ENCODE assay signal across 26 cellular contexts in the genomic region with DNA sequence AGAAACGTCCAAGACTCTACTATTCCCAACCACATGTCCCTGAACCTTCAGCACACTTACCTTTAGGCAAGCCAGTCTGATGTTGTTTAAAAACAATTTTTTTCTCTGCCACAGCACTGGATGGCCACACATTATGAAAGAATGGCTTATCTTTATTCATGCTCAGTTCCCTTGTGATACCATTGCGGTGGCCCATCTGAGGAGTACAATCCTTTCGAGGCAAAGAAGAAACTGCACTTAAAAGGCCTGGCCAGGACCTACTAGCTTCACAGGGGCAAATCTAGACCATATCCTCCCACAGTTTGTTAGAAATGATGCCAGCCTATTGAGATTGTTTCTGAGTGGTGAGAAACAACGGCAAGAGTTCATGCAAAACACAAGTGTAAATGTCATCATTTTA.
"Had no signal": no experiment of that assay in that cellular context is flagged by ENCODE, and none has a peak within 500 bp of the region (broad histone marks: within the 10 kb centered on the region; RNA-seq: fewer than 3 reads in every experiment).

No MANE protein-coding gene starts in this region.

- H3K9me3 Mint-ChIP-seq: activated CD4-positive, alpha-beta memory T cell treated with anti-CD3 and anti-CD28 coated beads for 36 hours; activated CD4-positive, alpha-beta T cell treated with anti-CD3 and anti-CD28 coated beads, Interleukin-2, amount 10 ng/mL, durations not matched to agents 24 days and 14 days; natural killer cell had no signal

- H3K4me3 Mint-ChIP-seq: activated CD4-positive, alpha-beta memory T cell treated with anti-CD3 and anti-CD28 coated beads for 36 hours; activated CD4-positive, alpha-beta T cell treated with anti-CD3 and anti-CD28 coated beads, Interleukin-2, amount 10 ng/mL, durations not matched to agents 24 days and 14 days; endodermal cell; natural killer cell; T-helper 17 cell had no signal

- H3K36me3 ChIP-seq: esophagus squamous epithelium, heart right ventricle, lower lobe of right lung, right atrium auricular region, spleen, uterus had no signal

- H3K27ac ChIP-seq: esophagus squamous epithelium, heart right ventricle, lower lobe of right lung, right atrium auricular region, spleen, uterus had no signal

- H3K9me3 ChIP-seq: esophagus squamous epithelium, heart right ventricle, lower lobe of right lung, right atrium auricular region, uterus had no signal

- H3K27ac Mint-ChIP-seq: activated CD4-positive, alpha-beta memory T cell treated with anti-CD3 and anti-CD28 coated beads for 36 hours; activated CD4-positive, alpha-beta T cell treated with anti-CD3 and anti-CD28 coated beads, Interleukin-2, amount 10 ng/mL, durations not matched to agents 24 days and 14 days; endodermal cell; natural killer cell; T-helper 17 cell had no signal

- H3K27me3 ChIP-seq: esophagus squamous epithelium, heart right ventricle, right atrium auricular region, spleen, uterus had no signal

- H3K4me1 Mint-ChIP-seq: activated CD4-positive, alpha-beta T cell treated with anti-CD3 and anti-CD28 coated beads, Interleukin-2, amount 10 ng/mL, durations not matched to agents 24 days and 14 days; endodermal cell; natural killer cell had no signal

- ATAC-seq: heart right ventricle, left lobe of liver, lower lobe of right lung, natural killer cell, T-helper 17 cell had no signal

- H3K36me3 Mint-ChIP-seq: activated CD4-positive, alpha-beta memory T cell treated with anti-CD3 and anti-CD28 coated beads for 36 hours; natural killer cell had no signal

- H3K4me1 ChIP-seq: lower lobe of right lung, right atrium auricular region, spleen, uterus had no signal

- DNase-seq: activated CD4-positive, alpha-beta memory T cell treated with anti-CD3 and anti-CD28 coated beads for 36 hours; activated CD4-positive, alpha-beta T cell treated with anti-CD3 and anti-CD28 coated beads, Interleukin-2, amount 10 ng/mL, durations not matched to agents 24 days and 14 days; activated CD4-positive, CD25-positive, alpha-beta regulatory T cell treated with anti-CD3 and anti-CD28 coated beads, Interleukin-2, amount 50 U/mL, for 72 hours; activated CD8-positive, alpha-beta memory T cell treated with anti-CD3 and anti-CD28 coated beads, Interleukin-2, amount 50 U/mL, for 4 hours; activated gamma-delta T cell treated with Interleukin-2 at 50 U/mL for 16 hours; activated naive CD4-positive, alpha-beta T cell treated with anti-CD3 and anti-CD28 coated beads, Interleukin-2, amount 50 U/mL, for 16 hours; activated T-cell treated with anti-CD3 and anti-CD28 coated beads, Interleukin-2, amount 50 U/mL, for 1 hour; amygdala; central memory CD4-positive, alpha-beta T cell; endodermal cell; esophagus squamous epithelium; foreskin melanocyte; heart right ventricle; kidney glomerular epithelial cell; lower lobe of right lung; mesenchymal stem cell; natural killer cell; spleen; stimulated activated CD4-positive, alpha-beta T cell treated with anti-CD3 and anti-CD28 coated beads, Interleukin-2, amount 100 ng/mL, for 48 hours; stimulated activated naive CD4-positive, alpha-beta T cell treated with Interleukin-2 at 50 U/mL for 16 hours; T-helper 17 cell; T1000; trophoblast cell; uterus had no signal

- H3K4me3 ChIP-seq: esophagus squamous epithelium, heart right ventricle, lower lobe of right lung, right atrium auricular region, spleen, uterus had no signal
